In the genomic region with DNA sequence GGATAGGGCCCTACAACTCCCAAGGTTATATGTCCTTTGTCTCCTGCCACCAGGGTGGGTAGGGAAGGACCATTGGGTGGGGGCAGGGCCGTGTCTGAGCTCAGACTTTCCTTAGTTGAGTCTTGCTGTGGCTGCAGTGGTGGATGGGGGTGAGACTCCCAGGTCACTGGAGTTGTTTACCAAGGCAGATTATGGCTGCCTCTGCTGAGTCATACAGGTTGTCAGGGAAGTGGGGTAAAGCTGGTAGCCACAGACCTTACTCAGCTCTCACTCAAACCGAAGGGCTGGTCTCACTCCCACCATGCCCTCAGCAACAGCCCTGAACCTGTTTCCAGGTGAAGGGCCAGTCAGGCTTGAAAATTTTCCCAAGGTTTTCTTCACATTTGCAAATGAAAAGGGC, we compare ENCODE assay signal across 18 cellular contexts. TPM values are rescaled to one million over a fixed set of nuclear protein-coding genes. Genes with fewer than 3 reads are reported as not detected.
DNase-seq lines count a peak whose midpoint lies in the region; ATAC-seq, FAIRE-seq and TF ChIP-seq lines count a peak whose summit lies in the region.
"Had no signal": no experiment of that assay in that cellular context is flagged by ENCODE, and none has a peak within 500 bp of the region (broad histone marks: within the 10 kb centered on the region; RNA-seq: fewer than 3 reads in every experiment).

No MANE protein-coding gene starts in this region.

- peaks cover 11% of the 10 kb centered on the region for H3K36me3 Mint-ChIP-seq in activated CD8-positive, alpha-beta memory T cell treated with anti-CD3 and anti-CD28 coated beads, Interleukin-2, amount 10 ng/mL, durations not matched to agents 7 days and 5 days
- peaks cover 6% of the 10 kb centered on the region for H3K36me3 Mint-ChIP-seq in activated CD4-positive, alpha-beta memory T cell treated with anti-CD3 and anti-CD28 coated beads, Interleukin-2, amount 10 ng/mL, durations not matched to agents 7 days and 5 days (ENCODE audit: low read depth)

- CTCF ChIA-PET in activated CD8-positive, alpha-beta memory T cell treated with anti-CD3 and anti-CD28 coated beads, Interleukin-2, amount 10 ng/mL, durations not matched to agents 7 days and 5 days (lab: Charles Lee), result no interaction called here
- CTCF ChIA-PET in activated CD4-positive, alpha-beta memory T cell treated with anti-CD3 and anti-CD28 coated beads, Interleukin-2, amount 10 ng/mL, durations not matched to agents 7 days and 5 days (lab: Charles Lee), result no interaction called here

- intact Hi-C loops in prostate gland (cut with DNase I), result no loop called here

- no peaks in the 10 kb centered on the region for H3K27me3 ChIP-seq in prostate gland (replicated peaks; ENCODE audit: insufficient read depth)
- H3K27me3 ChIP-seq: brain microvascular endothelial cell had no signal

- WGBS in prostate gland, result 71% methylated on average over 1 of the region's 2 CpGs

- DNase-seq in activated CD8-positive, alpha-beta memory T cell treated with anti-CD3 and anti-CD28 coated beads, Interleukin-2, amount 10 ng/mL, durations not matched to agents 7 days and 5 days, result peak; percentile 74
- DNase-seq in activated CD8-positive, alpha-beta memory T cell treated with anti-CD3 and anti-CD28 coated beads, Interleukin-2, amount 50 U/mL, for 4 hours, result no peak
- DNase-seq in activated CD4-positive, alpha-beta memory T cell treated with anti-CD3 and anti-CD28 coated beads, Interleukin-2, amount 10 ng/mL, durations not matched to agents 7 days and 5 days, result peak; percentile 39
- peak; percentile 12 for DNase-seq in iPS-NIHi7 (ENCODE audit: extremely low spot score)
- DNase-seq in prostate gland (ENCODE audit: low spot score), result no peak
- no peak for DNase-seq in GM19239 (ENCODE audit: insufficient read length, low spot score)
- no peak for DNase-seq in NCI-H1694 treated with DMSO at 0.1 percent for 48 hours (lab: John Stamatoyannopoulos, UW)
- DNase-seq: activated effector memory CD4-positive, alpha-beta T cell treated with Interleukin-2 at 50 U/mL for 16 hours; brain microvascular endothelial cell; CD4-positive, alpha-beta memory T cell; NCI-H1436 treated with DMSO at 0.1 percent for 48 hours; nephron progenitor cell; retina; stimulated activated naive B cell treated with anti-CD40 and anti-IgM and Interleukin-4, amounts not matched to agents 10 μg/mL and 1 μg/mL and 100 μg/mL, for 72 hours; WERI-Rb-1 had no signal

- H3K27me3 Mint-ChIP-seq in activated CD8-positive, alpha-beta memory T cell treated with anti-CD3 and anti-CD28 coated beads, Interleukin-2, amount 10 ng/mL, durations not matched to agents 7 days and 5 days, result no peaks in the 10 kb centered on the region
- H3K27me3 Mint-ChIP-seq in activated CD4-positive, alpha-beta memory T cell treated with anti-CD3 and anti-CD28 coated beads, Interleukin-2, amount 10 ng/mL, durations not matched to agents 7 days and 5 days, result no peaks in the 10 kb centered on the region
- H3K27me3 Mint-ChIP-seq: CD4-positive, alpha-beta memory T cell had no signal

- no peak for FAIRE-seq in GM19239 (lab: Jason Lieb, UNC)
- FAIRE-seq: urothelium cell line had no signal

- no peak overlapping the region for H3K27ac ChIP-seq in prostate gland
- H3K27ac ChIP-seq: brain microvascular endothelial cell, KMS-11, WERI-Rb-1 had no signal

- H3K4me1 ChIP-seq in prostate gland (replicated peaks), result no peaks in the 10 kb centered on the region

- H3K9me3 Mint-ChIP-seq in activated CD8-positive, alpha-beta memory T cell treated with anti-CD3 and anti-CD28 coated beads, Interleukin-2, amount 10 ng/mL, durations not matched to agents 7 days and 5 days (ENCODE audit: low read depth), result no peaks in the 10 kb centered on the region
- H3K9me3 Mint-ChIP-seq in activated CD4-positive, alpha-beta memory T cell treated with anti-CD3 and anti-CD28 coated beads, Interleukin-2, amount 10 ng/mL, durations not matched to agents 7 days and 5 days, result no peaks in the 10 kb centered on the region

- no peak overlapping the region for H3K4me3 ChIP-seq in prostate gland

- peak overlapping the region; percentile 36 for H3K27ac Mint-ChIP-seq in activated CD8-positive, alpha-beta memory T cell treated with anti-CD3 and anti-CD28 coated beads, Interleukin-2, amount 10 ng/mL, durations not matched to agents 7 days and 5 days
- H3K27ac Mint-ChIP-seq in activated CD4-positive, alpha-beta memory T cell treated with anti-CD3 and anti-CD28 coated beads, Interleukin-2, amount 10 ng/mL, durations not matched to agents 7 days and 5 days, result no peak overlapping the region
- H3K27ac Mint-ChIP-seq: CD4-positive, alpha-beta memory T cell; nephron progenitor cell; stimulated activated naive B cell treated with anti-CD40 and anti-IgM and Interleukin-4, amounts not matched to agents 10 μg/mL and 1 μg/mL and 100 μg/mL, for 72 hours had no signal

- POLR2A ChIA-PET in activated CD4-positive, alpha-beta memory T cell treated with anti-CD3 and anti-CD28 coated beads, Interleukin-2, amount 10 ng/mL, durations not matched to agents 7 days and 5 days (lab: Charles Lee), result no interaction called here

- peak; percentile 86 for ATAC-seq in activated CD8-positive, alpha-beta memory T cell treated with anti-CD3 and anti-CD28 coated beads, Interleukin-2, amount 10 ng/mL, durations not matched to agents 7 days and 5 days
- ATAC-seq in HG03442 (IDR thresholded peaks at IDR 0.05; ENCODE audit: unreplicated experiment), result peak; percentile 58
- ATAC-seq: stimulated activated naive B cell treated with anti-CD40 and anti-IgM and Interleukin-4, amounts not matched to agents 10 μg/mL and 1 μg/mL and 100 μg/mL, for 72 hours had no signal

- no peak for TF ChIP-seq POLR2A in prostate gland (IDR thresholded peaks at IDR 0.05)

- H3K36me3 ChIP-seq in prostate gland, result no peaks in the 10 kb centered on the region
- H3K36me3 ChIP-seq: brain microvascular endothelial cell, WERI-Rb-1 had no signal

- no peaks in the 10 kb centered on the region for H3K9me3 ChIP-seq in prostate gland

- no peak for TF ChIP-seq CTCF in prostate gland (IDR thresholded peaks at IDR 0.05)

- peaks cover 22% of the 10 kb centered on the region for H3K4me1 Mint-ChIP-seq in activated CD8-positive, alpha-beta memory T cell treated with anti-CD3 and anti-CD28 coated beads, Interleukin-2, amount 10 ng/mL, durations not matched to agents 7 days and 5 days
- peaks cover 14% of the 10 kb centered on the region for H3K4me1 Mint-ChIP-seq in activated CD4-positive, alpha-beta memory T cell treated with anti-CD3 and anti-CD28 coated beads, Interleukin-2, amount 10 ng/mL, durations not matched to agents 7 days and 5 days
- H3K4me1 Mint-ChIP-seq: nephron progenitor cell had no signal

- H3K4me3 Mint-ChIP-seq in activated CD8-positive, alpha-beta memory T cell treated with anti-CD3 and anti-CD28 coated beads, Interleukin-2, amount 10 ng/mL, durations not matched to agents 7 days and 5 days, result no peak overlapping the region
- no peak overlapping the region for H3K4me3 Mint-ChIP-seq in activated CD4-positive, alpha-beta memory T cell treated with anti-CD3 and anti-CD28 coated beads, Interleukin-2, amount 10 ng/mL, durations not matched to agents 7 days and 5 days
- H3K4me3 Mint-ChIP-seq: CD4-positive, alpha-beta memory T cell; nephron progenitor cell; stimulated activated naive B cell treated with anti-CD40 and anti-IgM and Interleukin-4, amounts not matched to agents 10 μg/mL and 1 μg/mL and 100 μg/mL, for 72 hours had no signal

RNA-seq across cellular contexts. Expression of gene FAAH2, which starts 58.8 kb away (rescaled TPM):
- 1 to 10 TPM; 1.1 to 2.2 TPM for total RNA-seq in activated CD8-positive, alpha-beta memory T cell treated with anti-CD3 and anti-CD28 coated beads, Interleukin-2, amount 10 ng/mL, durations not matched to agents 7 days and 5 days
- total RNA-seq in activated CD4-positive, alpha-beta memory T cell treated with anti-CD3 and anti-CD28 coated beads, Interleukin-2, amount 10 ng/mL, durations not matched to agents 7 days and 5 days, result 1 to 10 TPM; 5.4 to 6.0 TPM
- total RNA-seq in prostate gland, result 10 to 100 TPM; 31.7 to 40.2 TPM

Comparison
In these comparisons a context has a peak if more than half of its experiments do, and no peak if none do; other contexts are left out.
1. DNase-seq: peak in activated CD8-positive, alpha-beta memory T cell treated with anti-CD3 and anti-CD28 coated beads, Interleukin-2, amount 10 ng/mL, durations not matched to agents 7 days and 5 days (single experiment), activated CD4-positive, alpha-beta memory T cell treated with anti-CD3 and anti-CD28 coated beads, Interleukin-2, amount 10 ng/mL, durations not matched to agents 7 days and 5 days (single experiment) and iPS-NIHi7 (single experiment); none in activated CD8-positive, alpha-beta memory T cell treated with anti-CD3 and anti-CD28 coated beads, Interleukin-2, amount 50 U/mL, for 4 hours (single experiment), prostate gland (single experiment), GM19239 (single experiment) and NCI-H1694 treated with DMSO at 0.1 percent for 48 hours (single experiment).
2. RNA of gene FAAH2, which starts 58.8 kb away (total RNA-seq): 31.7 to 40.2 TPM in prostate gland; 5.4 to 6.0 TPM in activated CD4-positive, alpha-beta memory T cell treated with anti-CD3 and anti-CD28 coated beads, Interleukin-2, amount 10 ng/mL, durations not matched to agents 7 days and 5 days and 1.1 to 2.2 TPM in activated CD8-positive, alpha-beta memory T cell treated with anti-CD3 and anti-CD28 coated beads, Interleukin-2, amount 10 ng/mL, durations not matched to agents 7 days and 5 days; every median in the first group is over 4 times any median in the second.